9 cellular contexts compared by ENCODE assay signal in genomic region chr3:151230644-151231043, GRCh38. TPM values are rescaled to one million over a fixed set of nuclear protein-coding genes. Genes with fewer than 3 reads are reported as not detected.
DNase-seq lines count a peak whose midpoint lies in the region; ATAC-seq, FAIRE-seq and TF ChIP-seq lines count a peak whose summit lies in the region.
"Had no signal": no experiment of that assay in that cellular context is flagged by ENCODE, and none has a peak within 500 bp of the region (broad histone marks: within the 10 kb centered on the region; RNA-seq: fewer than 3 reads in every experiment).

No MANE protein-coding gene starts in this region.

- CTCF ChIA-PET in CD8-positive, alpha-beta T cell (lab: Charles Lee): interaction anchor here (0.7 to 8.4 kb wide), 5 partner anchors 37 to 61 kb away, joined by 3 to 226 read pairs (median 4); partner anchors contain the start of gene P2RY14

- peak; percentile 84 for FAIRE-seq in GM19239 (lab: Jason Lieb, UNC)

- H3K27me3 ChIP-seq in CD8-positive, alpha-beta T cell (ENCODE audit: insufficient read depth, low read length): no peaks in the 10 kb centered on the region

- no peaks in the 10 kb centered on the region for H3K36me3 ChIP-seq in CD8-positive, alpha-beta T cell (ENCODE audit: insufficient read depth, low read length)
- H3K36me3 ChIP-seq: SJCRH30 had no signal

- H3K27ac Mint-ChIP-seq in CD8-positive, alpha-beta T cell: peak overlapping the region; percentile 15
- peak overlapping the region; percentile 74 for H3K27ac Mint-ChIP-seq in activated naive CD8-positive, alpha-beta T cell treated with anti-CD3 and anti-CD28 coated beads, Interleukin-2, amount 10 ng/mL, durations not matched to agents 7 days and 5 days
- H3K27ac Mint-ChIP-seq in type B pancreatic cell: no peak overlapping the region

- no peaks in the 10 kb centered on the region for H3K9me3 ChIP-seq in CD8-positive, alpha-beta T cell (ENCODE audit: low read length)
- H3K9me3 ChIP-seq: SJCRH30 had no signal

- H3K27ac ChIP-seq in CD8-positive, alpha-beta T cell (ENCODE audit: low read depth, low read length): no peak overlapping the region
- H3K27ac ChIP-seq: SJCRH30 had no signal

- peak overlapping the region; percentile 38 for H3K4me3 Mint-ChIP-seq in CD8-positive, alpha-beta T cell
- peak overlapping the region; percentile 54 for H3K4me3 Mint-ChIP-seq in activated naive CD8-positive, alpha-beta T cell treated with anti-CD3 and anti-CD28 coated beads, Interleukin-2, amount 10 ng/mL, durations not matched to agents 7 days and 5 days
- no peak overlapping the region for H3K4me3 Mint-ChIP-seq in type B pancreatic cell

- H3K4me1 ChIP-seq in CD8-positive, alpha-beta T cell (ENCODE audit: insufficient read depth, low read length): peaks cover 11% of the 10 kb centered on the region
- H3K4me1 ChIP-seq: SJCRH30 had no signal

- H3K4me3 ChIP-seq in CD8-positive, alpha-beta T cell (ENCODE audit: low read depth, low read length): no peak overlapping the region
- H3K4me3 ChIP-seq: SJCRH30 had no signal

- TF ChIP-seq CTCF in CD8-positive, alpha-beta T cell (IDR thresholded peaks at IDR 0.05): no peak
- no peak for TF ChIP-seq CTCF in type B pancreatic cell (conservative IDR thresholded peaks at IDR 0.05)

- ATAC-seq in CD8-positive, alpha-beta T cell: no peak
- ATAC-seq in HG03432 (IDR thresholded peaks at IDR 0.05; ENCODE audit: unreplicated experiment): peak; percentile 63
- ATAC-seq in activated naive CD8-positive, alpha-beta T cell treated with anti-CD3 and anti-CD28 coated beads, Interleukin-2, amount 10 ng/mL, durations not matched to agents 7 days and 5 days (ENCODE audit: low read depth): peak; percentile 35

- POLR2A ChIA-PET in CD8-positive, alpha-beta T cell (lab: Charles Lee): interaction anchor here (1.2 kb wide), 1 partner anchor 48 kb away, joined by 4 read pairs; the partner anchor contains the start of gene P2RY14
- POLR2A ChIA-PET in activated naive CD8-positive, alpha-beta T cell treated with anti-CD3 and anti-CD28 coated beads, Interleukin-2, amount 10 ng/mL, durations not matched to agents 7 days and 5 days (lab: Charles Lee): interaction anchor here (0.9 to 1.3 kb wide), 4 partner anchors 30 to 51 kb away, joined by 3 to 5 read pairs (median 4); partner anchors contain the start of gene P2RY14

- H3K9me3 Mint-ChIP-seq in CD8-positive, alpha-beta T cell: no peaks in the 10 kb centered on the region
- no peaks in the 10 kb centered on the region for H3K9me3 Mint-ChIP-seq in activated naive CD8-positive, alpha-beta T cell treated with anti-CD3 and anti-CD28 coated beads, Interleukin-2, amount 10 ng/mL, durations not matched to agents 7 days and 5 days
- no peaks in the 10 kb centered on the region for H3K9me3 Mint-ChIP-seq in type B pancreatic cell

- no peak for DNase-seq in CD8-positive, alpha-beta T cell
- DNase-seq in GM19239 (ENCODE audit: insufficient read length, low spot score): peak; percentile 33
- DNase-seq in activated naive CD8-positive, alpha-beta T cell treated with anti-CD3 and anti-CD28 coated beads, Interleukin-2, amount 10 ng/mL, durations not matched to agents 7 days and 5 days: no peak
- DNase-seq in DMS53 treated with DMSO at 0.1 percent for 48 hours (lab: John Stamatoyannopoulos, UW; ENCODE audit: unreplicated experiment): no peak
- DNase-seq in type B pancreatic cell (ENCODE audit: extremely low spot score, unreplicated experiment): no peak
- DNase-seq in EL: no peak
- no peak for DNase-seq in effector CD8-positive, alpha-beta T cell (lab: John Stamatoyannopoulos, UW)
- DNase-seq: SJCRH30 had no signal

- no peaks in the 10 kb centered on the region for H3K27me3 Mint-ChIP-seq in CD8-positive, alpha-beta T cell (ENCODE audit: low read depth)
- no peaks in the 10 kb centered on the region for H3K27me3 Mint-ChIP-seq in activated naive CD8-positive, alpha-beta T cell treated with anti-CD3 and anti-CD28 coated beads, Interleukin-2, amount 10 ng/mL, durations not matched to agents 7 days and 5 days
- peaks cover 4% of the 10 kb centered on the region for H3K27me3 Mint-ChIP-seq in type B pancreatic cell

- H3K36me3 Mint-ChIP-seq in CD8-positive, alpha-beta T cell: no peaks in the 10 kb centered on the region
- peaks cover 9% of the 10 kb centered on the region for H3K36me3 Mint-ChIP-seq in activated naive CD8-positive, alpha-beta T cell treated with anti-CD3 and anti-CD28 coated beads, Interleukin-2, amount 10 ng/mL, durations not matched to agents 7 days and 5 days
- no peaks in the 10 kb centered on the region for H3K36me3 Mint-ChIP-seq in type B pancreatic cell

- H3K4me1 Mint-ChIP-seq in CD8-positive, alpha-beta T cell (ENCODE audit: low read depth): peaks cover 36% of the 10 kb centered on the region
- peaks cover 42% of the 10 kb centered on the region for H3K4me1 Mint-ChIP-seq in activated naive CD8-positive, alpha-beta T cell treated with anti-CD3 and anti-CD28 coated beads, Interleukin-2, amount 10 ng/mL, durations not matched to agents 7 days and 5 days
- peaks cover 12% of the 10 kb centered on the region for H3K4me1 Mint-ChIP-seq in type B pancreatic cell (ENCODE audit: unreplicated experiment)

- intact Hi-C loops in CD8-positive, alpha-beta T cell (cut with DNase I, micrococcal nuclease): no loop called here

RNA-seq across cellular contexts. Expression of gene GPR171, which starts 27.6 kb away (rescaled TPM):
- total RNA-seq in CD8-positive, alpha-beta T cell: 10 to 100 TPM; 11.5 to 13.4 TPM
- 100 to 1,000 TPM; 142 TPM for total RNA-seq in activated naive CD8-positive, alpha-beta T cell treated with anti-CD3 and anti-CD28 coated beads, Interleukin-2, amount 10 ng/mL, durations not matched to agents 7 days and 5 days
- total RNA-seq in type B pancreatic cell (ENCODE audit: low replicate concordance): not detected in 2 replicates
- total RNA-seq: SJCRH30 had no signal

RNA-seq across cellular contexts. Expression of gene P2RY14, which starts 47.7 kb away (rescaled TPM):
- total RNA-seq in CD8-positive, alpha-beta T cell: 1 to 10 TPM in 1 of 2 experiments, under 1 TPM in 1; 0.47 to 1.3 TPM
- total RNA-seq in activated naive CD8-positive, alpha-beta T cell treated with anti-CD3 and anti-CD28 coated beads, Interleukin-2, amount 10 ng/mL, durations not matched to agents 7 days and 5 days: 1 to 10 TPM; 1.2 to 1.9 TPM
- 0.14 and 0.60 TPM in 2 replicates for total RNA-seq in type B pancreatic cell (ENCODE audit: low replicate concordance)

Comparison
In these comparisons a context has a peak if more than half of its experiments do, and no peak if none do; other contexts are left out.
1. RNA of gene GPR171, which starts 27.6 kb away (total RNA-seq): 142 TPM in activated naive CD8-positive, alpha-beta T cell treated with anti-CD3 and anti-CD28 coated beads, Interleukin-2, amount 10 ng/mL, durations not matched to agents 7 days and 5 days and 11.5 to 13.4 TPM in CD8-positive, alpha-beta T cell; not detected in type B pancreatic cell; every median in the first group is over 10 times any median in the second.